ENCODE assay signal across 8 cellular contexts in genomic region chr17:47315451-47316266, GRCh38. TPM values are rescaled to one million over a fixed set of nuclear protein-coding genes. Genes with fewer than 3 reads are reported as not detected.
DNase-seq lines count a peak whose midpoint lies in the region; ATAC-seq lines count a peak whose summit lies in the region.

No MANE protein-coding gene starts in this region.

- H3K36me3 ChIP-seq in trophoblast cell (ENCODE audit: control insufficient read depth in 1 of 2, insufficient read depth in 2 of 2, low read length in 2 of 2) = no peaks in the 10 kb centered on the region

- H2BK120ac ChIP-seq in trophoblast cell (ENCODE audit: insufficient read depth, low read length, poor library complexity) = no peak overlapping the region

- H3K9me3 Mint-ChIP-seq in activated naive CD4-positive, alpha-beta T cell treated with anti-CD3 and anti-CD28 coated beads, Interleukin-2, amount 10 ng/mL, durations not matched to agents 7 days and 5 days = no peaks in the 10 kb centered on the region

- H4K91ac ChIP-seq in trophoblast cell (ENCODE audit: low read depth, low read length) = no peak overlapping the region

- no peak overlapping the region for H2BK12ac ChIP-seq in trophoblast cell (ENCODE audit: low read length)

- H3K9ac ChIP-seq in trophoblast cell (ENCODE audit: low read length) = no peak overlapping the region

- H3K4ac ChIP-seq in trophoblast cell (ENCODE audit: low read depth, low read length) = no peak overlapping the region

- no peak overlapping the region for H4K12ac ChIP-seq in trophoblast cell (ENCODE audit: low read depth, low read length)

- H3K4me1 Mint-ChIP-seq in activated naive CD4-positive, alpha-beta T cell treated with anti-CD3 and anti-CD28 coated beads, Interleukin-2, amount 10 ng/mL, durations not matched to agents 7 days and 5 days = no peaks in the 10 kb centered on the region

- no peak overlapping the region for H2AFZ ChIP-seq in trophoblast cell (ENCODE audit: insufficient read depth, low read length, poor library complexity)

- no peak overlapping the region for H3K23ac ChIP-seq in trophoblast cell (ENCODE audit: low read length)

- no peaks in the 10 kb centered on the region for H3K79me2 ChIP-seq in trophoblast cell (ENCODE audit: control insufficient read depth, insufficient read depth, low read length, poor library complexity)

- intact Hi-C loops in head of caudate nucleus (cut with DNase I) = loop anchor here (2.0 kb wide), 1 partner anchor 85 kb away; no protein-coding TSS in a partner anchor

- no peak overlapping the region for H3K4me2 ChIP-seq in trophoblast cell (ENCODE audit: low read length)

- H3K4me1 ChIP-seq in trophoblast cell (ENCODE audit: control insufficient read depth in 1 of 2, insufficient read depth in 2 of 2, low read length in 2 of 2) = peaks cover under 1 to 2% of the 10 kb centered on the region in 2 experiments

- WGBS in trophoblast cell (ENCODE audit: extremely low coverage, insufficient coverage, insufficient read length) = no CpG with 5 or more reads among the region's 7 CpGs

- H3K27me3 ChIP-seq in trophoblast cell (ENCODE audit: insufficient read depth, low read length) = no peaks in the 10 kb centered on the region

- no peak overlapping the region for H3K4me3 Mint-ChIP-seq in activated naive CD4-positive, alpha-beta T cell treated with anti-CD3 and anti-CD28 coated beads, Interleukin-2, amount 10 ng/mL, durations not matched to agents 7 days and 5 days

- H3K27ac Mint-ChIP-seq in activated naive CD4-positive, alpha-beta T cell treated with anti-CD3 and anti-CD28 coated beads, Interleukin-2, amount 10 ng/mL, durations not matched to agents 7 days and 5 days = no peak overlapping the region

- H3K27ac ChIP-seq in trophoblast cell (ENCODE audit: low read depth, low read length) = no peak overlapping the region

- H3K9me3 ChIP-seq in trophoblast cell (ENCODE audit: insufficient read depth, low read depth, low read length) = no peaks in the 10 kb centered on the region

- no peak overlapping the region for H3K4me3 ChIP-seq in trophoblast cell (ENCODE audit: low read depth, low read length)

- H4K8ac ChIP-seq in trophoblast cell (ENCODE audit: low read depth, low read length) = no peak overlapping the region

- H3K18ac ChIP-seq in trophoblast cell (ENCODE audit: low read length) = no peak overlapping the region

- peaks cover 17% of the 10 kb centered on the region for H3K27me3 Mint-ChIP-seq in activated naive CD4-positive, alpha-beta T cell treated with anti-CD3 and anti-CD28 coated beads, Interleukin-2, amount 10 ng/mL, durations not matched to agents 7 days and 5 days

- no peak overlapping the region for H2AK5ac ChIP-seq in trophoblast cell (ENCODE audit: low read length)

- peak; percentile 59 for ATAC-seq in HG03439 (IDR thresholded peaks at IDR 0.05; ENCODE audit: unreplicated experiment)
- ATAC-seq in GM19452 (IDR thresholded peaks at IDR 0.05; ENCODE audit: unreplicated experiment) = no peak
- ATAC-seq in GM18520 (IDR thresholded peaks at IDR 0.05; ENCODE audit: unreplicated experiment) = no peak

- DNase-seq in DMS114 treated with DMSO at 0.1 percent for 48 hours (lab: John Stamatoyannopoulos, UW; ENCODE audit: unreplicated experiment) = peak; percentile 45
- peak; percentile 67 for DNase-seq in NCI-H526 treated with DMSO at 0.1 percent for 48 hours (lab: John Stamatoyannopoulos, UW)
- DNase-seq in activated naive CD4-positive, alpha-beta T cell treated with anti-CD3 and anti-CD28 coated beads, Interleukin-2, amount 10 ng/mL, durations not matched to agents 7 days and 5 days = peak; percentile 45
- peak in 26 of 42 donors; percentile 16 to 75 (median 55) for DNase-seq in head of caudate nucleus
- DNase-seq in trophoblast cell = peak; percentile 66 to 88

- CTCF ChIA-PET in activated naive CD4-positive, alpha-beta T cell treated with anti-CD3 and anti-CD28 coated beads, Interleukin-2, amount 10 ng/mL, durations not matched to agents 7 days and 5 days (lab: Charles Lee) = interaction anchor here (0.6 to 4.2 kb wide), 13 partner anchors 24 to 374 kb away, joined by 3 to 47 read pairs (median 3); partner anchors contain the start of gene CDC27

- no peaks in the 10 kb centered on the region for H3K79me1 ChIP-seq in trophoblast cell (ENCODE audit: low read length)

- H3K14ac ChIP-seq in trophoblast cell (ENCODE audit: low read length) = no peak overlapping the region

- no peak overlapping the region for H2BK5ac ChIP-seq in trophoblast cell (ENCODE audit: low read depth, low read length, poor library complexity)

- H3K36me3 Mint-ChIP-seq in activated naive CD4-positive, alpha-beta T cell treated with anti-CD3 and anti-CD28 coated beads, Interleukin-2, amount 10 ng/mL, durations not matched to agents 7 days and 5 days = no peaks in the 10 kb centered on the region

RNA-seq across cellular contexts. Expression of gene EFCAB13, which starts 8.1 kb away (rescaled TPM):
- 0.12 and 0.15 TPM in 2 replicates for polyA plus RNA-seq in trophoblast cell (2013)
